ENCODE assay signal across 11 cellular contexts in genomic region chr4:24105183-24106039, GRCh38.
DNase-seq lines count a peak whose midpoint lies in the region; ATAC-seq and TF ChIP-seq lines count a peak whose summit lies in the region.
"Had no signal": no experiment of that assay in that cellular context is flagged by ENCODE, and none has a peak within 500 bp of the region (broad histone marks: within the 10 kb centered on the region; RNA-seq: fewer than 3 reads in every experiment).

No MANE protein-coding gene starts in this region.

- CTCF ChIA-PET in HEK293 (lab: Yijun Ruan, JAX) = interaction anchor here (0.5 to 1.0 kb wide), 2 partner anchors 11 to 12 kb away, joined by 3 to 4 read pairs; no protein-coding TSS in a partner anchor

- peaks cover 3 to 7% of the 10 kb centered on the region in 2 donors for H3K9me3 Mint-ChIP-seq in stimulated activated naive B cell treated with anti-CD40 and anti-IgM and Interleukin-4, amounts not matched to agents 10 μg/mL and 1 μg/mL and 100 μg/mL, for 72 hours
- H3K9me3 Mint-ChIP-seq in type B pancreatic cell = no peaks in the 10 kb centered on the region
- no peaks in the 10 kb centered on the region for H3K9me3 Mint-ChIP-seq in activated CD4-positive, alpha-beta T cell treated with anti-CD3 and anti-CD28 coated beads, Interleukin-2, amount 10 ng/mL, durations not matched to agents 24 days and 14 days

- H3K4me3 Mint-ChIP-seq in stimulated activated naive B cell treated with anti-CD40 and anti-IgM and Interleukin-4, amounts not matched to agents 10 μg/mL and 1 μg/mL and 100 μg/mL, for 72 hours = no peak overlapping the region
- H3K4me3 Mint-ChIP-seq in type B pancreatic cell = no peak overlapping the region
- H3K4me3 Mint-ChIP-seq in activated CD4-positive, alpha-beta T cell treated with anti-CD3 and anti-CD28 coated beads, Interleukin-2, amount 10 ng/mL, durations not matched to agents 24 days and 14 days = no peak overlapping the region

- H3K9me3 ChIP-seq in HEK293 (ENCODE audit: control insufficient read depth, insufficient read depth, low read depth, low read length) (no peaks in the 10 kb centered on the region), body of pancreas (no peaks in the 10 kb centered on the region)

- 39 to 50% methylated on average over 11 of the region's 11 CpGs for WGBS in body of pancreas, 2 donors

- H3K36me3 ChIP-seq in HEK293 (ENCODE audit: control insufficient read depth in 2 of 2, insufficient read depth in 1 of 2, low read length in 2 of 2) (no peaks in the 10 kb centered on the region), body of pancreas (replicated peaks in 1 of 2; ENCODE audit: insufficient read depth in 1 of 2, low read depth in 2 of 2) (no peaks in the 10 kb centered on the region)

- H3K27me3 ChIP-seq in body of pancreas = no peaks in the 10 kb centered on the region

- H3K27ac Mint-ChIP-seq in stimulated activated naive B cell treated with anti-CD40 and anti-IgM and Interleukin-4, amounts not matched to agents 10 μg/mL and 1 μg/mL and 100 μg/mL, for 72 hours = no peak overlapping the region
- H3K27ac Mint-ChIP-seq in type B pancreatic cell = no peak overlapping the region
- H3K27ac Mint-ChIP-seq in activated CD4-positive, alpha-beta T cell treated with anti-CD3 and anti-CD28 coated beads, Interleukin-2, amount 10 ng/mL, durations not matched to agents 24 days and 14 days = no peak overlapping the region

- no peaks in the 10 kb centered on the region for H3K36me3 Mint-ChIP-seq in stimulated activated naive B cell treated with anti-CD40 and anti-IgM and Interleukin-4, amounts not matched to agents 10 μg/mL and 1 μg/mL and 100 μg/mL, for 72 hours
- no peaks in the 10 kb centered on the region for H3K36me3 Mint-ChIP-seq in type B pancreatic cell
- H3K36me3 Mint-ChIP-seq in activated CD4-positive, alpha-beta T cell treated with anti-CD3 and anti-CD28 coated beads, Interleukin-2, amount 10 ng/mL, durations not matched to agents 24 days and 14 days (ENCODE audit: low read depth) = no peaks in the 10 kb centered on the region

- no peaks in the 10 kb centered on the region for H3K4me1 Mint-ChIP-seq in stimulated activated naive B cell treated with anti-CD40 and anti-IgM and Interleukin-4, amounts not matched to agents 10 μg/mL and 1 μg/mL and 100 μg/mL, for 72 hours
- no peaks in the 10 kb centered on the region for H3K4me1 Mint-ChIP-seq in type B pancreatic cell (ENCODE audit: unreplicated experiment)
- no peaks in the 10 kb centered on the region for H3K4me1 Mint-ChIP-seq in activated CD4-positive, alpha-beta T cell treated with anti-CD3 and anti-CD28 coated beads, Interleukin-2, amount 10 ng/mL, durations not matched to agents 24 days and 14 days

- peak; percentile 78 for ATAC-seq in body of pancreas
- ATAC-seq in stimulated activated naive B cell treated with anti-CD40 and anti-IgM and Interleukin-4, amounts not matched to agents 10 μg/mL and 1 μg/mL and 100 μg/mL, for 72 hours (replicated peaks) = no peak

- H3K4me3 ChIP-seq in HEK293 (ENCODE audit: low read depth, low read length) (no peak overlapping the region), body of pancreas (no peak overlapping the region)

- intact Hi-C loops in body of pancreas (cut with DNase I) = no loop called here
- intact Hi-C loops in activated CD4-positive, alpha-beta T cell treated with anti-CD3 and anti-CD28 coated beads, Interleukin-2, amount 10 ng/mL, durations not matched to agents 24 days and 14 days (cut with micrococcal nuclease) = no loop called here

- TF ChIP-seq POLR2A in body of pancreas (IDR thresholded peaks at IDR 0.05) = no peak

- TF ChIP-seq CTCF in HEK293 (tag by site-specific recombination; IDR thresholded peaks at IDR 0.05) (no peak), body of pancreas (IDR thresholded peaks at IDR 0.05) (no peak), type B pancreatic cell (conservative IDR thresholded peaks at IDR 0.05) (no peak)

- H3K27ac ChIP-seq in HEK293 (ENCODE audit: extremely low read depth, low read depth, low read length) (no peak overlapping the region), body of pancreas (peak overlapping the region in 3 of 4 donors; percentile 15 to 32 (median 15))

- H3K27me3 Mint-ChIP-seq in stimulated activated naive B cell treated with anti-CD40 and anti-IgM and Interleukin-4, amounts not matched to agents 10 μg/mL and 1 μg/mL and 100 μg/mL, for 72 hours = no peaks in the 10 kb centered on the region
- H3K27me3 Mint-ChIP-seq in type B pancreatic cell = no peaks in the 10 kb centered on the region
- no peaks in the 10 kb centered on the region for H3K27me3 Mint-ChIP-seq in activated CD4-positive, alpha-beta T cell treated with anti-CD3 and anti-CD28 coated beads, Interleukin-2, amount 10 ng/mL, durations not matched to agents 24 days and 14 days

- H3K4me1 ChIP-seq in HEK293 (ENCODE audit: control insufficient read depth, insufficient read depth, low read length) (peaks cover 6% of the 10 kb centered on the region), body of pancreas (peaks cover 4% of the 10 kb centered on the region)

- DNase-seq in body of pancreas = no peak
- DNase-seq in iris pigment epithelial cell (ENCODE audit: low read depth) = peak; percentile 98
- DNase-seq in stromal cell of bone marrow (ENCODE audit: low read depth) = peak; percentile 96
- no peak for DNase-seq in NCI-H2196 (lab: John Stamatoyannopoulos, UW; ENCODE audit: unreplicated experiment)
- DNase-seq in stimulated activated naive B cell treated with anti-CD40 and anti-IgM and Interleukin-4, amounts not matched to agents 10 μg/mL and 1 μg/mL and 100 μg/mL, for 72 hours = no peak
- DNase-seq in type B pancreatic cell (ENCODE audit: extremely low spot score, unreplicated experiment) = no peak
- DNase-seq in activated CD4-positive, alpha-beta T cell treated with anti-CD3 and anti-CD28 coated beads, Interleukin-2, amount 10 ng/mL, durations not matched to agents 24 days and 14 days = no peak
- DNase-seq: activated CD4-positive, alpha-beta T cell treated with anti-CD3 and anti-CD28 coated beads for 4 hours; amygdala; retina had no signal

- POLR2A ChIA-PET in HEK293 (lab: Yijun Ruan, JAX) = no interaction called here

TF ChIP-seq in HEK293, 187 proteins besides CTCF, POLR2A, EP300 and RAD21:
- TF ChIP-seq ZNF660 (tag by site-specific recombination; IDR thresholded peaks at IDR 0.05) (0 out of 2 replicates have a peak, but pooled peaks have one; percentile 23), WT1 (tag by site-specific recombination; IDR thresholded peaks at IDR 0.05) (no peak), INSM2 (tag by site-specific recombination; IDR thresholded peaks at IDR 0.05) (0 out of 2 replicates have a peak, but pooled peaks have one; percentile 27)

Comparison
In these comparisons a context has a peak if more than half of its experiments do, and no peak if none do; other contexts are left out.
1. DNase-seq: peak in iris pigment epithelial cell (single experiment) and stromal cell of bone marrow (single experiment); none in body of pancreas (0 of 4), NCI-H2196 (single experiment), stimulated activated naive B cell treated with anti-CD40 and anti-IgM and Interleukin-4, amounts not matched to agents 10 μg/mL and 1 μg/mL and 100 μg/mL, for 72 hours (single experiment), type B pancreatic cell (single experiment) and activated CD4-positive, alpha-beta T cell treated with anti-CD3 and anti-CD28 coated beads, Interleukin-2, amount 10 ng/mL, durations not matched to agents 24 days and 14 days (single experiment).